In the genomic region with DNA sequence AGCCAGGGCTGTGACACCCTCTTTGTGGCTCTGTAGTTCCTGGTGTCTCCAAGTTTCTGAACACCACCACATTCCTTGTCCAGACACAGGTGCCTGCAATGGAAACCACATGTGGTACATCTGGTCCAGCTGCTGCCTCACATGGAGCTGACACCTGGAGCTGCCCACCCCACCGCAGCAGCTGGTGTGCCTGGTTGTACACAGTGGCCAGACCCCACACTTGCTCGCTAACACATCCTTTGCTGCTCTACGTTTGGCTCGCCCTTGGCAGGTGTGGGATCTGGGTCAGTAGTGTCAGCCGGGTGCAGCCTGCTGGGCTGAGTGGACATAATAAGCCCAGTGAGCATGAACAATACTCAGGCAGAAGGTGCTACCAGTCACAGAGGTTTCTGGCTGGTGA, we compare ENCODE assay signal across 31 cellular contexts.
"Had no signal": no experiment of that assay in that cellular context is flagged by ENCODE, and none has a peak within 500 bp of the region (broad histone marks: within the 10 kb centered on the region; RNA-seq: fewer than 3 reads in every experiment).

No MANE protein-coding gene starts in this region.

- ATAC-seq: activated CD4-positive, CD25-positive, alpha-beta regulatory T cell treated with anti-CD3 and anti-CD28 coated beads, Interleukin-2, amount 50 U/mL, for 24 hours; activated T-cell treated with anti-CD3 and anti-CD28 coated beads, Interleukin-2, amount 50 U/mL, for 72 hours; Panc1; SK-N-SH treated with all-trans-retinoic acid at 6 μM for 48 hours had no signal

- H3K4me3 Mint-ChIP-seq: activated naive CD8-positive, alpha-beta T cell; activated T-cell treated with anti-CD3 and anti-CD28 coated beads, Interleukin-2, amount 50 U/mL, for 72 hours; brain; central memory CD8-positive, alpha-beta T cell; T-helper 2 cell treated with Interferon-gamma antibody and Interleukin-4, amounts not matched to agents 5 μg/mL and 100 μg/mL, for 36 hours had no signal

- DNase-seq: activated CD4-positive, alpha-beta T cell treated with anti-CD3 and anti-CD28 coated beads for 48 hours; activated CD4-positive, alpha-beta T cell treated with anti-CD3 and anti-CD28 coated beads, Interleukin-2, amount 50 U/mL, for 4 hours; activated naive CD4-positive, alpha-beta T cell; activated T-cell treated with anti-CD3 and anti-CD28 coated beads, Interleukin-2, amount 50 U/mL, for 72 hours; amygdala; MG63; MV-4-11; NCI-H1092 treated with DMSO at 0.1 percent for 48 hours; NCI-H1417 treated with DMSO at 0.1 percent for 48 hours; NCI-H1694; NCI-H2029; NCI-H2107; NCI-H2171 treated with DMSO at 0.1 percent for 48 hours; NCI-H226; NCI-H526; NCI-H774; NK-92 treated with Interleukin-12 subunit alpha and Interleukin-12 subunit beta, amount 100 ng/mL, for 24 hours; OCI-M1; Right ventricle myocardium superior; RPMI8226; SJCRH30; SW 1271 had no signal

- H3K36me3 ChIP-seq: MG63, SJCRH30 had no signal

- H3K27me3 ChIP-seq: MG63, SJCRH30 had no signal

- H3K4me3 ChIP-seq: MG63, SJCRH30 had no signal

- H3K4me1 ChIP-seq: SJCRH30 had no signal

- H3K9me3 Mint-ChIP-seq: activated T-helper 2 cell treated with anti-CD3 and anti-CD28 coated beads, Interferon-gamma antibody, Interleukin-2, Interleukin-4, amounts not matched to agents 10 μg/mL and 5 μg/mL and 100 μg/mL, durations not matched to agents 14 hours and 24 hours and 36 hours; central memory CD8-positive, alpha-beta T cell had no signal

- H3K4me1 Mint-ChIP-seq: brain; central memory CD8-positive, alpha-beta T cell had no signal

- FAIRE-seq: astrocyte had no signal

- H3K27ac ChIP-seq: SJCRH30 had no signal

- H3K27ac Mint-ChIP-seq: activated naive CD8-positive, alpha-beta T cell; activated T-cell treated with anti-CD3 and anti-CD28 coated beads, Interleukin-2, amount 50 U/mL, for 72 hours; activated T-helper 2 cell treated with anti-CD3 and anti-CD28 coated beads, Interferon-gamma antibody, Interleukin-2, Interleukin-4, amounts not matched to agents 10 μg/mL and 5 μg/mL and 100 μg/mL, durations not matched to agents 14 hours and 24 hours and 36 hours; brain; T-helper 2 cell treated with Interferon-gamma antibody and Interleukin-4, amounts not matched to agents 5 μg/mL and 100 μg/mL, for 36 hours had no signal

- H3K36me3 Mint-ChIP-seq: brain had no signal

- H3K9me3 ChIP-seq: MG63, SJCRH30 had no signal
